ENCODE assay signal across 1 cellular context in genomic region chr3:65924762-65925161, GRCh38.
TF ChIP-seq lines count a peak whose summit lies in the region.

No MANE protein-coding gene starts in this region.

TF ChIP-seq in GM23338, 12 proteins besides CTCF, POLR2A, EP300 and RAD21 (continued from another document):
- TF ChIP-seq ZNF462 (CRISPR knock-in tag; IDR thresholded peaks at IDR 0.05) (no peak), JUNB (IDR thresholded peaks at IDR 0.05; ENCODE audit: unreplicated experiment) (no peak)
